Comparison of ENCODE assay signal across 31 cellular contexts in genomic region chr3:3806092-3806491, GRCh38. TPM values are rescaled to one million over a fixed set of nuclear protein-coding genes. Genes with fewer than 3 reads are reported as not detected.
"Had no signal": no experiment of that assay in that cellular context is flagged by ENCODE, and none has a peak within 500 bp of the region (broad histone marks: within the 10 kb centered on the region; RNA-seq: fewer than 3 reads in every experiment).

No MANE protein-coding gene starts in this region.

- ATAC-seq: esophagus mucosa; gastrocnemius medialis; heart left ventricle; left lobe of liver; mucosa of descending colon; natural killer cell treated with Interleukin-12 subunit alpha and Interleukin-12 subunit beta and Interleukin-15 and Interleukin-18, amount 100 ng/mL, for 72 hours; psoas muscle; right cardiac atrium; stimulated activated memory B cell treated with anti-CD40 and anti-IgM and Interleukin-4, amounts not matched to agents 10 μg/mL and 1 μg/mL and 100 μg/mL, for 72 hours; stimulated activated naive CD8-positive, alpha-beta T cell treated with anti-CD3 and anti-CD28 coated beads, Interleukin-15, Interleukin-2, amounts not matched to agents 100 U/mL and 50 U/mL, for 24 hours; upper lobe of right lung had no signal

- H3K27ac ChIP-seq: dorsolateral prefrontal cortex, epithelial cell of prostate, gastrocnemius medialis, heart left ventricle, hepatocyte, ovary, psoas muscle, sigmoid colon, thoracic aorta, tibial nerve, upper lobe of right lung, uterus had no signal

- H3K9me3 Mint-ChIP-seq: memory B cell; mesothelial cell of epicardium; naive B cell; natural killer cell treated with Interleukin-12 subunit alpha and Interleukin-12 subunit beta and Interleukin-15 and Interleukin-18, amount 100 ng/mL, for 72 hours; stimulated activated memory B cell treated with anti-CD40 and anti-IgM and Interleukin-4, amounts not matched to agents 10 μg/mL and 1 μg/mL and 100 μg/mL, for 72 hours had no signal

- H2AFZ ChIP-seq: hepatocyte had no signal

- H3K36me3 Mint-ChIP-seq: memory B cell; naive B cell; natural killer cell treated with Interleukin-12 subunit alpha and Interleukin-12 subunit beta and Interleukin-15 and Interleukin-18, amount 100 ng/mL, for 72 hours had no signal

- DNase-seq: dorsolateral prefrontal cortex; effector CD4-positive, alpha-beta T cell; foreskin fibroblast; gastrocnemius medialis; heart left ventricle; kidney; mucosa of descending colon; naive B cell; occipital lobe; ovary; posterior cingulate gyrus; psoas muscle; right cardiac atrium; sigmoid colon; stimulated activated CD4-positive, alpha-beta T cell treated with anti-CD3 and anti-CD28 coated beads, Interleukin-2, amount 100 ng/mL, for 24 hours; stimulated activated CD4-positive, alpha-beta T cell treated with anti-CD3 and anti-CD28 coated beads, Interleukin-4, amount 100 ng/mL, for 24 hours; stimulated activated naive CD8-positive, alpha-beta T cell treated with anti-CD3 and anti-CD28 coated beads, Interleukin-15, Interleukin-2, amounts not matched to agents 100 U/mL and 50 U/mL, for 24 hours; upper lobe of right lung; uterus had no signal

- H3K36me3 ChIP-seq: gastrocnemius medialis, heart left ventricle, ovary, sigmoid colon, thoracic aorta, tibial nerve, upper lobe of right lung, uterus had no signal

- H3K9me3 ChIP-seq: gastrocnemius medialis, heart left ventricle, mucosa of descending colon, ovary, psoas muscle, sigmoid colon, thoracic aorta, tibial nerve, upper lobe of right lung, uterus had no signal

- H3K27me3 ChIP-seq: dorsolateral prefrontal cortex, gastrocnemius medialis, hepatocyte, ovary, tibial nerve, upper lobe of right lung, uterus had no signal

- H3K4me2 ChIP-seq: hepatocyte had no signal

- H3K27ac Mint-ChIP-seq: memory B cell; mesothelial cell of epicardium; naive B cell; natural killer cell treated with Interleukin-12 subunit alpha and Interleukin-12 subunit beta and Interleukin-15 and Interleukin-18, amount 100 ng/mL, for 72 hours; stimulated activated memory B cell treated with anti-CD40 and anti-IgM and Interleukin-4, amounts not matched to agents 10 μg/mL and 1 μg/mL and 100 μg/mL, for 72 hours had no signal

- H3K4me3 Mint-ChIP-seq: memory B cell; mesothelial cell of epicardium; naive B cell; natural killer cell treated with Interleukin-12 subunit alpha and Interleukin-12 subunit beta and Interleukin-15 and Interleukin-18, amount 100 ng/mL, for 72 hours; stimulated activated memory B cell treated with anti-CD40 and anti-IgM and Interleukin-4, amounts not matched to agents 10 μg/mL and 1 μg/mL and 100 μg/mL, for 72 hours had no signal

- H3K27me3 Mint-ChIP-seq: memory B cell; stimulated activated memory B cell treated with anti-CD40 and anti-IgM and Interleukin-4, amounts not matched to agents 10 μg/mL and 1 μg/mL and 100 μg/mL, for 72 hours had no signal

- H3K4me1 ChIP-seq: uterus had no signal

- H3K4me3 ChIP-seq: dorsolateral prefrontal cortex, gastrocnemius medialis, heart left ventricle, hepatocyte, lung, mucosa of descending colon, ovary, psoas muscle, sigmoid colon, thoracic aorta, tibial nerve, upper lobe of right lung, uterus had no signal

RNA-seq across cellular contexts. Expression of gene LRRN1, which starts 6.9 kb away (rescaled TPM):
- total RNA-seq: glomerular endothelial cell had no signal
